In genomic region chr4:8853249-8853648, GRCh38 we compare ENCODE assay signal across 1 cellular context.
TF ChIP-seq lines count a peak whose summit lies in the region.

No MANE protein-coding gene starts in this region.

TF ChIP-seq in HCT116, 20 proteins besides CTCF, POLR2A, EP300 and RAD21 (continued from another document):
- no peak for TF ChIP-seq MAX (IDR thresholded peaks at IDR 0.05)
- no peak; the same call in 1 of the 2 replicates for TF ChIP-seq ELF1 (IDR thresholded peaks at IDR 0.05; ENCODE audit: borderline replicate concordance, low read depth)
- TF ChIP-seq SP1 (IDR thresholded peaks at IDR 0.05; ENCODE audit: low read depth), result no peak
- no peak for TF ChIP-seq CEBPB (IDR thresholded peaks at IDR 0.05; ENCODE audit: low read depth)
- no peak for TF ChIP-seq YY1 (IDR thresholded peaks at IDR 0.05; ENCODE audit: extremely low read depth, insufficient replicate concordance, low read depth, low read length)
- no peak for TF ChIP-seq CBX3 (IDR thresholded peaks at IDR 0.05; ENCODE audit: low read depth)
